1 cellular context compared by ENCODE assay signal in the genomic region with DNA sequence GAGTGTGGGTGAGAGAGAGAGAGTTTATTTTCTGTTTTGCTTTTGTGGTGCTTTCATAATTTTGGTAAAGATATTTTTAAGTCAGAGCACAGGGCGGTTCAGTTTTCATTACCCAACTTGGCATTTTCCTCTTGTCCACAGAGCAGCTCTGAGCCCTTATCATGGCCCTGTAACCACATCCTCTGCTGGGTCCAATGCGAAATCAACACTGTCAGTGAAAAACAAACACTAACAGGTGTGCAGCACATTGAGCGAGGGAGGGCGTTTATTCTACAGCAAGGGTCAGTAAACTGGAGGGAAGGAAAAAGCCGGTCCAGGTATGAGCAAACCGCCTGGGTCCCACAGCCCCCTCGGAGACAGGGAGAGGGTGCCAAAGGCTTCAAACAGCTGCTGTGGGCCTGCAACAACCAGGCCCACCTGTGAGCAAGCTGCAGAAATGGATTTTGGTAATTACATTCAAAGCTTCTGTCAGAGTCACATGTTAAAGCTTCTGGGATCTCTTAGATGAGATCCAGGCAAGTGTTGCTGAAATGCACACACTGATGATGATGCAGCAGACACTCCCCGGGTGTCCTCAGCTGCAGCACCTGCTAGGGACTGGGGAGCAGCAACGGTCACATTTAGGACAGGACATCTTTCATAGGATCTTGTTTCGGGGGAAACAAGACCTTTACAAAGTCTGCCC.
TF ChIP-seq lines count a peak whose summit lies in the region.

No MANE protein-coding gene starts in this region.

TF ChIP-seq in GM23338, 12 proteins besides CTCF, POLR2A, EP300 and RAD21 (continued from another document):
- TF ChIP-seq, protein P1, sequence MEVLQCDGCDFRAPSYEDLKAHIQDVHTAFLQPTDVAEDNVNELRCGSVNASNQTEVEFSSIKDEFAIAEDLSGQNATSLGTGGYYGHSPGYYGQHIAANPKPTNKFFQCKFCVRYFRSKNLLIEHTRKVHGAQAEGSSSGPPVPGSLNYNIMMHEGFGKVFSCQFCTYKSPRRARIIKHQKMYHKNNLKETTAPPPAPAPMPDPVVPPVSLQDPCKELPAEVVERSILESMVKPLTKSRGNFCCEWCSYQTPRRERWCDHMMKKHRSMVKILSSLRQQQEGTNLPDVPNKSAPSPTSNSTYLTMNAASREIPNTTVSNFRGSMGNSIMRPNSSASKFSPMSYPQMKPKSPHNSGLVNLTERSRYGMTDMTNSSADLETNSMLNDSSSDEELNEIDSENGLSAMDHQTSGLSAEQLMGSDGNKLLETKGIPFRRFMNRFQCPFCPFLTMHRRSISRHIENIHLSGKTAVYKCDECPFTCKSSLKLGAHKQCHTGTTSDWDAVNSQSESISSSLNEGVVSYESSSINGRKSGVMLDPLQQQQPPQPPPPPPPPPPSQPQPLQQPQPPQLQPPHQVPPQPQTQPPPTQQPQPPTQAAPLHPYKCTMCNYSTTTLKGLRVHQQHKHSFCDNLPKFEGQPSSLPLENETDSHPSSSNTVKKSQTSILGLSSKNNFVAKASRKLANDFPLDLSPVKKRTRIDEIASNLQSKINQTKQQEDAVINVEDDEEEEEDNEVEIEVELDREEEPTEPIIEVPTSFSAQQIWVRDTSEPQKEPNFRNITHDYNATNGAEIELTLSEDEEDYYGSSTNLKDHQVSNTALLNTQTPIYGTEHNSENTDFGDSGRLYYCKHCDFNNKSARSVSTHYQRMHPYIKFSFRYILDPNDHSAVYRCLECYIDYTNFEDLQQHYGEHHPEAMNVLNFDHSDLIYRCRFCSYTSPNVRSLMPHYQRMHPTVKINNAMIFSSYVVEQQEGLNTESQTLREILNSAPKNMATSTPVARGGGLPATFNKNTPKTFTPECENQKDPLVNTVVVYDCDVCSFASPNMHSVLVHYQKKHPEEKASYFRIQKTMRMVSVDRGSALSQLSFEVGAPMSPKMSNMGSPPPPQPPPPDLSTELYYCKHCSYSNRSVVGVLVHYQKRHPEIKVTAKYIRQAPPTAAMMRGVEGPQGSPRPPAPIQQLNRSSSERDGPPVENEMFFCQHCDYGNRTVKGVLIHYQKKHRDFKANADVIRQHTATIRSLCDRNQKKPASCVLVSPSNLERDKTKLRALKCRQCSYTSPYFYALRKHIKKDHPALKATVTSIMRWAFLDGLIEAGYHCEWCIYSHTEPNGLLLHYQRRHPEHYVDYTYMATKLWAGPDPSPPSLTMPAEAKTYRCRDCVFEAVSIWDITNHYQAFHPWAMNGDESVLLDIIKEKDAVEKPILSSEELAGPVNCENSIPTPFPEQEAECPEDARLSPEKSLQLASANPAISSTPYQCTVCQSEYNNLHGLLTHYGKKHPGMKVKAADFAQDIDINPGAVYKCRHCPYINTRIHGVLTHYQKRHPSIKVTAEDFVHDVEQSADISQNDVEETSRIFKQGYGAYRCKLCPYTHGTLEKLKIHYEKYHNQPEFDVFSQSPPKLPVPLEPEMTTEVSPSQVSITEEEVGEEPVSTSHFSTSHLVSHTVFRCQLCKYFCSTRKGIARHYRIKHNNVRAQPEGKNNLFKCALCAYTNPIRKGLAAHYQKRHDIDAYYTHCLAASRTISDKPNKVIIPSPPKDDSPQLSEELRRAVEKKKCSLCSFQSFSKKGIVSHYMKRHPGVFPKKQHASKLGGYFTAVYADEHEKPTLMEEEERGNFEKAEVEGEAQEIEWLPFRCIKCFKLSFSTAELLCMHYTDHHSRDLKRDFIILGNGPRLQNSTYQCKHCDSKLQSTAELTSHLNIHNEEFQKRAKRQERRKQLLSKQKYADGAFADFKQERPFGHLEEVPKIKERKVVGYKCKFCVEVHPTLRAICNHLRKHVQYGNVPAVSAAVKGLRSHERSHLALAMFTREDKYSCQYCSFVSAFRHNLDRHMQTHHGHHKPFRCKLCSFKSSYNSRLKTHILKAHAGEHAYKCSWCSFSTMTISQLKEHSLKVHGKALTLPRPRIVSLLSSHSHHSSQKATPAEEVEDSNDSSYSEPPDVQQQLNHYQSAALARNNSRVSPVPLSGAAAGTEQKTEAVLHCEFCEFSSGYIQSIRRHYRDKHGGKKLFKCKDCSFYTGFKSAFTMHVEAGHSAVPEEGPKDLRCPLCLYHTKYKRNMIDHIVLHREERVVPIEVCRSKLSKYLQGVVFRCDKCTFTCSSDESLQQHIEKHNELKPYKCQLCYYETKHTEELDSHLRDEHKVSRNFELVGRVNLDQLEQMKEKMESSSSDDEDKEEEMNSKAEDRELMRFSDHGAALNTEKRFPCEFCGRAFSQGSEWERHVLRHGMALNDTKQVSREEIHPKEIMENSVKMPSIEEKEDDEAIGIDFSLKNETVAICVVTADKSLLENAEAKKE (CRISPR knock-in tag; IDR thresholded peaks at IDR 0.05) = no peak
- TF ChIP-seq CREB1 (CRISPR knock-in tag; IDR thresholded peaks at IDR 0.05; ENCODE audit: low read depth) = no peak
- no peak for TF ChIP-seq EZH2phosphoT487 (IDR thresholded peaks at IDR 0.05; ENCODE audit: unreplicated experiment)
- no peak for TF ChIP-seq EZH2 (IDR thresholded peaks at IDR 0.05; ENCODE audit: low read depth, unreplicated experiment)
- TF ChIP-seq ZNF114 (CRISPR knock-in tag; IDR thresholded peaks at IDR 0.05) = no peak
